ENCODE assay signal across 8 cellular contexts in genomic region chr3:177358085-177358967, GRCh38.
DNase-seq lines count a peak whose midpoint lies in the region; ATAC-seq and TF ChIP-seq lines count a peak whose summit lies in the region.

No MANE protein-coding gene starts in this region.

- ATAC-seq in CD4-positive, alpha-beta T cell (ENCODE audit: poor library complexity) = peak; percentile 16
- peak; percentile 36 for ATAC-seq in GM19397 (IDR thresholded peaks at IDR 0.05; ENCODE audit: unreplicated experiment)
- peak; percentile 49 for ATAC-seq in HG03520 (IDR thresholded peaks at IDR 0.05; ENCODE audit: unreplicated experiment)
- ATAC-seq in RWPE2 (ENCODE audit: low read depth) = peak; percentile 21
- peak; percentile 35 for ATAC-seq in omental fat pad (ENCODE audit: low FRiP score)

- TF ChIP-seq CTCF in CD4-positive, alpha-beta T cell (IDR thresholded peaks at IDR 0.05) = no peak
- TF ChIP-seq CTCF in RWPE2 (IDR thresholded peaks at IDR 0.05; ENCODE audit: poor library complexity, severe bottlenecking) (no peak), omental fat pad (IDR thresholded peaks at IDR 0.05) (no peak), uterus (IDR thresholded peaks at IDR 0.05) (no peak)

- H3K27ac Mint-ChIP-seq in CD4-positive, alpha-beta T cell = peak overlapping the region; percentile 100

- no peaks in the 10 kb centered on the region for H3K9me3 ChIP-seq in CD4-positive, alpha-beta T cell (ENCODE audit: control insufficient read depth, low read length)
- no peaks in the 10 kb centered on the region for H3K9me3 ChIP-seq in RWPE2 (ENCODE audit: severe bottlenecking)
- H3K9me3 ChIP-seq in uterus = no peaks in the 10 kb centered on the region

- H3K36me3 Mint-ChIP-seq in CD4-positive, alpha-beta T cell (ENCODE audit: low read depth) = peaks cover 18% of the 10 kb centered on the region

- no peaks in the 10 kb centered on the region for H3K9me3 Mint-ChIP-seq in CD4-positive, alpha-beta T cell

- intact Hi-C loops in CD4-positive, alpha-beta T cell (cut with DNase I, micrococcal nuclease) = loop anchor here (2.0 to 10.0 kb wide), 5 partner anchors 41 to 310 kb away; no protein-coding TSS in a partner anchor
- intact Hi-C loops in uterus (cut with DNase I; ENCODE audit: low total_unique reads) = no loop called here

- H3K4me1 Mint-ChIP-seq in CD4-positive, alpha-beta T cell (ENCODE audit: low read depth) = peaks cover 57% of the 10 kb centered on the region

- no peaks in the 10 kb centered on the region for H3K36me3 ChIP-seq in RWPE2 (ENCODE audit: low read depth)
- H3K36me3 ChIP-seq in uterus = no peaks in the 10 kb centered on the region

- peaks cover 13% of the 10 kb centered on the region for H3K27me3 Mint-ChIP-seq in CD4-positive, alpha-beta T cell

- peak overlapping the region; percentile 52 for H3K27ac ChIP-seq in CD4-positive, alpha-beta T cell (ENCODE audit: low read depth, low read length)
- peak overlapping the region; percentile 94 for H3K27ac ChIP-seq in RWPE2 (ENCODE audit: poor library complexity, severe bottlenecking)
- H3K27ac ChIP-seq in uterus = peak overlapping the region; percentile 81 to 83

- DNase-seq in CD4-positive, alpha-beta T cell = peak in 8 of 10 experiments; percentile 28 to 42 (median 35)
- DNase-seq in RWPE2 (ENCODE audit: low spot score) (peak; percentile 69), globus pallidus (ENCODE audit: low spot score) (peak; percentile 73), omental fat pad (ENCODE audit: low spot score) (no peak), uterus (peak; percentile 46 to 56)
- peak; percentile 63 for DNase-seq in activated naive CD4-positive, alpha-beta T cell treated with Interleukin-2 at 50 U/mL for 16 hours

- POLR2A ChIA-PET in CD4-positive, alpha-beta T cell (lab: Charles Lee) = interaction anchor here (0.6 to 10.8 kb wide), 9 partner anchors 8 to 306 kb away, joined by 3 to 523 read pairs (median 6); partner anchors contain the start of gene TBL1XR1

- H3K27me3 ChIP-seq in CD4-positive, alpha-beta T cell (ENCODE audit: control insufficient read depth, insufficient read depth, low read length) = no peaks in the 10 kb centered on the region
- H3K27me3 ChIP-seq in RWPE2 (ENCODE audit: insufficient read depth, poor library complexity, severe bottlenecking) (no peaks in the 10 kb centered on the region), uterus (no peaks in the 10 kb centered on the region)

- peak overlapping the region; percentile 98 for H3K4me3 Mint-ChIP-seq in CD4-positive, alpha-beta T cell

- H3K4me1 ChIP-seq in RWPE2 (ENCODE audit: insufficient read depth, poor library complexity, severe bottlenecking) = peaks cover 41% of the 10 kb centered on the region
- H3K4me1 ChIP-seq in uterus = peaks cover 0 to 15% of the 10 kb centered on the region in 2 donors

- TF ChIP-seq POLR2A in uterus (IDR thresholded peaks at IDR 0.05) = no peak

- no peak overlapping the region for H3K4me3 ChIP-seq in RWPE2 (ENCODE audit: severe bottlenecking)
- H3K4me3 ChIP-seq in uterus = no peak overlapping the region

- CTCF ChIA-PET in CD4-positive, alpha-beta T cell (lab: Charles Lee) = interaction anchor here (1.3 to 5.1 kb wide), 3 partner anchors 159 to 307 kb away, joined by 3 to 25 read pairs (median 14); no protein-coding TSS in a partner anchor
